Comparison of ENCODE assay signal across 18 cellular contexts in genomic region chr1:29575826-29576225, GRCh38.
"Had no signal": no experiment of that assay in that cellular context is flagged by ENCODE, and none has a peak within 500 bp of the region (broad histone marks: within the 10 kb centered on the region; RNA-seq: fewer than 3 reads in every experiment).

No MANE protein-coding gene starts in this region.

- ATAC-seq: activated CD8-positive, alpha-beta T cell treated with anti-CD3 and anti-CD28 coated beads for 36 hours; activated T-helper 17 cell treated with anti-CD3 and anti-CD28 coated beads, Interleukin-2, amount 50 U/mL, for 72 hours; body of pancreas; gastroesophageal sphincter; stimulated activated naive CD8-positive, alpha-beta T cell treated with anti-CD3 and anti-CD28 coated beads, Interleukin-15, Interleukin-2, amounts not matched to agents 100 U/mL and 50 U/mL, for 24 hours had no signal

- H3K9me3 ChIP-seq: body of pancreas, gastroesophageal sphincter, heart right ventricle, tibial artery had no signal

- H3K27ac ChIP-seq: body of pancreas, gastroesophageal sphincter, heart right ventricle, tibial artery had no signal

- H3K4me3 ChIP-seq: body of pancreas, gastroesophageal sphincter, heart right ventricle, tibial artery had no signal

- H3K4me1 ChIP-seq: body of pancreas, gastroesophageal sphincter, tibial artery had no signal

- H3K27me3 ChIP-seq: body of pancreas had no signal

- H3K36me3 ChIP-seq: gastroesophageal sphincter, heart right ventricle, tibial artery had no signal

- DNase-seq: activated CD4-positive, alpha-beta T cell treated with anti-CD3 and anti-CD28 coated beads, Interleukin-2, amount 10 ng/mL, durations not matched to agents 24 days and 14 days; activated CD8-positive, alpha-beta T cell treated with anti-CD3 and anti-CD28 coated beads for 36 hours; activated naive CD4-positive, alpha-beta T cell; activated naive CD8-positive, alpha-beta T cell treated with anti-CD3 and anti-CD28 coated beads, Interleukin-2, amount 10 ng/mL, durations not matched to agents 7 days and 5 days; activated T-cell treated with anti-CD3 and anti-CD28 coated beads, Interleukin-2, amount 50 U/mL, for 1 hour; amygdala; body of pancreas; endodermal cell; kidney glomerular epithelial cell; stimulated activated CD4-positive, alpha-beta T cell treated with anti-CD3 and anti-CD28 coated beads, Interleukin-12 subunit alpha, Interleukin-12 subunit beta, amount 100 ng/mL, for 4 hours; stimulated activated CD4-positive, alpha-beta T cell treated with anti-CD3 and anti-CD28 coated beads, Interleukin-1b, Interleukin-23, amount 100 ng/mL, for 48 hours; stimulated activated naive CD8-positive, alpha-beta T cell treated with anti-CD3 and anti-CD28 coated beads, Interleukin-15, Interleukin-2, amounts not matched to agents 100 U/mL and 50 U/mL, for 24 hours; substantia nigra; T-helper 9 cell had no signal
